ENCODE assay signal across 14 cellular contexts in the genomic region with DNA sequence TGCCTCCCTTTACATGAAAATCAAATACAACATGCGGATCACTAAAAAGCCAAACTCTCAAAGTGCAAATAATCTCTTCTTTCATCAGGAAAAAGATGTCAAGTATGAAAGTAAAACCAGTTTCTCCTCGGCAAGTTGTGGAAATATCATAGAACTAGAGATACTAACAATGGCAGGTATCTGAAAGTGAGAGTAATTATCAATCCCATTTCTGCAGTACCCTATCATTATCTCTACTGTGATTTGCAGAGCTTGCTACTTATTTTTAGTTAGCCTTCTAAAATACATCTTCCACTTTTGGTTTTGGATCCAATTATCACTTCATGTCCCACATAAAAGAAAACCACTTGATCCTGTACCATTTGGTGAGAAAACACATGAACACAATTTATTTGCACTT. TPM values are rescaled to one million over a fixed set of nuclear protein-coding genes. Genes with fewer than 3 reads are reported as not detected.
DNase-seq lines count a peak whose midpoint lies in the region; ATAC-seq and TF ChIP-seq lines count a peak whose summit lies in the region.
"Had no signal": no experiment of that assay in that cellular context is flagged by ENCODE, and none has a peak within 500 bp of the region (broad histone marks: within the 10 kb centered on the region; RNA-seq: fewer than 3 reads in every experiment).

No MANE protein-coding gene starts in this region.

- ATAC-seq in PC-3 (no peak), GM18909 (IDR thresholded peaks at IDR 0.05; ENCODE audit: poor library complexity, unreplicated experiment) (no peak)
- ATAC-seq: pancreas had no signal

- intact Hi-C loops in CD14-positive monocyte (cut with micrococcal nuclease) (loop anchor here in 1 of 2 donors (10.0 kb wide), 1 partner anchor 48 kb away; no protein-coding TSS in a partner anchor), PC-3 (cut with micrococcal nuclease) (loop anchor here (10.0 kb wide), 1 partner anchor 68 kb away; no protein-coding TSS in a partner anchor), colonic mucosa (cut with DNase I) (loop anchor here (10.0 kb wide), 1 partner anchor 148 kb away; no protein-coding TSS in a partner anchor)

- H3K4me1 Mint-ChIP-seq in CD14-positive monocyte: peaks cover 55% of the 10 kb centered on the region

- H3K27ac ChIP-seq in PC-3 (ENCODE audit: low read length) (no peak overlapping the region), fibroblast of lung (ENCODE audit: insufficient read depth, low read length) (no peak overlapping the region), colonic mucosa (no peak overlapping the region)
- H3K27ac ChIP-seq: 22Rv1, pancreas, upper lobe of left lung had no signal

- no peaks in the 10 kb centered on the region for H3K27me3 ChIP-seq in PC-3 (ENCODE audit: low read length)
- H3K27me3 ChIP-seq in fibroblast of lung (ENCODE audit: control insufficient read depth, insufficient read depth, low read length): no peaks in the 10 kb centered on the region
- no peaks in the 10 kb centered on the region for H3K27me3 ChIP-seq in colonic mucosa
- no peaks in the 10 kb centered on the region for H3K27me3 ChIP-seq in H7 (ENCODE audit: control insufficient read depth, insufficient read depth, low read length)
- H3K27me3 ChIP-seq: pancreas, upper lobe of left lung had no signal

- no peaks in the 10 kb centered on the region for H3K36me3 Mint-ChIP-seq in CD14-positive monocyte

- peaks cover 27% of the 10 kb centered on the region for H3K4me1 ChIP-seq in PC-3 (ENCODE audit: insufficient read depth, low read length)
- peaks cover 8% of the 10 kb centered on the region for H3K4me1 ChIP-seq in fibroblast of lung (ENCODE audit: control insufficient read depth, extremely low read depth, insufficient read depth, low read length)
- peaks cover 4% of the 10 kb centered on the region for H3K4me1 ChIP-seq in colonic mucosa

- no peaks in the 10 kb centered on the region for H3F3A ChIP-seq in PC-3 (ENCODE audit: low read length, unreplicated experiment)

- DNase-seq in NCI-H1105 treated with DMSO at 0.1 percent for 48 hours (lab: John Stamatoyannopoulos, UW): peak; percentile 50
- DNase-seq in NCI-H1105 (lab: John Stamatoyannopoulos, UW): no peak
- no peak for DNase-seq in CD14-positive monocyte (ENCODE audit: low spot score)
- no peak for DNase-seq in PC-3
- no peak for DNase-seq in fibroblast of lung (ENCODE audit: low read depth in 2 of 2)
- no peak for DNase-seq in colonic mucosa
- no peak for DNase-seq in H7
- DNase-seq: central memory CD4-positive, alpha-beta T cell; Kasumi-1; pancreas; RPMI8226; upper lobe of left lung had no signal

- BruUV-seq in PC-3 (replicated peaks; lab: Mats Ljungman, UMichigan): no TSS peak

- POLR2A ChIA-PET in PC-3 (lab: Charles Lee; ENCODE audit: unreplicated experiment): no interaction called here

- H2AFZ ChIP-seq in PC-3 (ENCODE audit: low read length) (no peak overlapping the region), fibroblast of lung (ENCODE audit: low read length) (no peak overlapping the region)

- H3K9me2 ChIP-seq in PC-3 (replicated peaks; ENCODE audit: low read length): no peaks in the 10 kb centered on the region

- H3K27me3 Mint-ChIP-seq in CD14-positive monocyte (ENCODE audit: low read depth in 3 of 3): no peaks in the 10 kb centered on the region

- CTCF ChIA-PET in PC-3 (lab: Charles Lee): no interaction called here

- H3K79me2 ChIP-seq in PC-3 (ENCODE audit: low read length) (peaks cover 85% of the 10 kb centered on the region), fibroblast of lung (ENCODE audit: control insufficient read depth, insufficient read depth, low read length) (peaks cover 77% of the 10 kb centered on the region)

- H3K9me3 ChIP-seq in PC-3 (ENCODE audit: low read length): no peaks in the 10 kb centered on the region
- no peaks in the 10 kb centered on the region for H3K9me3 ChIP-seq in fibroblast of lung (ENCODE audit: control insufficient read depth, insufficient read depth, low read depth, low read length)
- H3K9me3 ChIP-seq in colonic mucosa: no peaks in the 10 kb centered on the region
- H3K9me3 ChIP-seq: pancreas, upper lobe of left lung had no signal

- no peak overlapping the region for H3K9ac ChIP-seq in PC-3 (ENCODE audit: low read length)
- no peak overlapping the region for H3K9ac ChIP-seq in fibroblast of lung (ENCODE audit: insufficient read depth, low read length)
- H3K9ac ChIP-seq in colonic mucosa (ENCODE audit: low read depth in 2 of 2, low read length in 2 of 2): no peak overlapping the region

- H3K36me3 ChIP-seq in PC-3 (ENCODE audit: low read depth, low read length) (no peaks in the 10 kb centered on the region), fibroblast of lung (ENCODE audit: control insufficient read depth, insufficient read depth, low read length) (no peaks in the 10 kb centered on the region), colonic mucosa (no peaks in the 10 kb centered on the region), H7 (replicated peaks; ENCODE audit: control insufficient read depth, insufficient read depth, low read length) (no peaks in the 10 kb centered on the region)
- H3K36me3 ChIP-seq: pancreas, upper lobe of left lung had no signal

- H3K4me3 ChIP-seq in PC-3 (ENCODE audit: low read length) (no peak overlapping the region), fibroblast of lung (replicated peaks in 1 of 4; ENCODE audit: control extremely low read depth in 1 of 4, insufficient read depth in 1 of 4, low read depth in 3 of 4, low read length in 4 of 4) (peak overlapping the region; percentile 2 to 21 (median 11)), colonic mucosa (no peak overlapping the region), H7 (ENCODE audit: insufficient read depth, low read depth, low read length) (no peak overlapping the region)
- H3K4me3 ChIP-seq: pancreas had no signal

- H3K4me3 Mint-ChIP-seq in CD14-positive monocyte: peak overlapping the region; percentile 0 to 5

- H4K20me1 ChIP-seq in PC-3 (ENCODE audit: low read length) (peaks cover 35% of the 10 kb centered on the region), fibroblast of lung (ENCODE audit: control insufficient read depth, extremely low read depth, insufficient read depth, low read length) (no peaks in the 10 kb centered on the region)

- H3K4me2 ChIP-seq in PC-3 (ENCODE audit: low read length) (peak overlapping the region; percentile 16), fibroblast of lung (ENCODE audit: extremely low read depth, insufficient read depth, low read length) (peak overlapping the region; percentile 54)

- H3K9me3 Mint-ChIP-seq in CD14-positive monocyte: no peaks in the 10 kb centered on the region

- H3K27ac Mint-ChIP-seq in CD14-positive monocyte: peak overlapping the region in 2 of 7 donors; percentile 6 to 57

- TF ChIP-seq CTCF in CD14-positive monocyte (IDR thresholded peaks at IDR 0.05) (no peak), PC-3 (conservative IDR thresholded peaks at IDR 0.05; ENCODE audit: low read depth, low read length) (no peak), fibroblast of lung (conservative IDR thresholded peaks at IDR 0.05 in 1 of 2, IDR thresholded peaks at IDR 0.05 in 1 of 2; ENCODE audit: low read depth in 1 of 2, low read length in 2 of 2) (no peak), colonic mucosa (IDR thresholded peaks at IDR 0.05) (no peak)

RNA-seq across cellular contexts. Expression of gene TP53BP2, which starts 3.0 kb away (rescaled TPM):
- polyA plus RNA-seq in CD14-positive monocyte: 1 to 10 TPM; 5.7 to 8.8 TPM
- 24.6 and 32.0 TPM in 2 replicates for total RNA-seq in PC-3 (2014; rRNA removed)
- 25.4 and 30.4 TPM in 2 replicates for total RNA-seq in fibroblast of lung
- 23.9 and 28.4 TPM in 2 replicates for polyA plus RNA-seq in fibroblast of lung
- polyA plus RNA-seq in fibroblast of lung (2012): 16.4 and 17.8 TPM in 2 replicates
- polyA minus RNA-seq in fibroblast of lung (ENCODE audit: low replicate concordance): 22.2 and 38.5 TPM in 2 replicates
- 10 to 100 TPM; 28.8 to 39.6 TPM for total RNA-seq in colonic mucosa
- total RNA-seq in H7 (2014; rRNA removed; shearing (Covaris generic)): 42.7 and 48.5 TPM in 2 replicates

Comparison
In these comparisons a context has a peak if more than half of its experiments do, and no peak if none do; other contexts are left out.
1. H3K4me3 ChIP-seq: peak in fibroblast of lung (4 of 4); none in PC-3 (single experiment), colonic mucosa (single experiment) and H7 (single experiment).